1 cellular context compared by ENCODE assay signal in genomic region chr3:111596328-111596727, GRCh38.
TF ChIP-seq lines count a peak whose summit lies in the region.

No MANE protein-coding gene starts in this region.

TF ChIP-seq in IMR-90, 13 proteins besides CTCF, POLR2A, EP300 and RAD21:
- TF ChIP-seq, protein P1, sequence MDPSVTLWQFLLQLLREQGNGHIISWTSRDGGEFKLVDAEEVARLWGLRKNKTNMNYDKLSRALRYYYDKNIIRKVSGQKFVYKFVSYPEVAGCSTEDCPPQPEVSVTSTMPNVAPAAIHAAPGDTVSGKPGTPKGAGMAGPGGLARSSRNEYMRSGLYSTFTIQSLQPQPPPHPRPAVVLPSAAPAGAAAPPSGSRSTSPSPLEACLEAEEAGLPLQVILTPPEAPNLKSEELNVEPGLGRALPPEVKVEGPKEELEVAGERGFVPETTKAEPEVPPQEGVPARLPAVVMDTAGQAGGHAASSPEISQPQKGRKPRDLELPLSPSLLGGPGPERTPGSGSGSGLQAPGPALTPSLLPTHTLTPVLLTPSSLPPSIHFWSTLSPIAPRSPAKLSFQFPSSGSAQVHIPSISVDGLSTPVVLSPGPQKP (IDR thresholded peaks at IDR 0.05; ENCODE audit: borderline replicate concordance, low read depth, low read length) = no peak
- TF ChIP-seq NFE2L2 (IDR thresholded peaks at IDR 0.05; ENCODE audit: low read depth, low read length) = no peak
- no peak for TF ChIP-seq MAZ (IDR thresholded peaks at IDR 0.05; ENCODE audit: borderline replicate concordance, low read depth, low read length)
- no peak for TF ChIP-seq MAFK (IDR thresholded peaks at IDR 0.05; ENCODE audit: low read depth, low read length)
- no peak for TF ChIP-seq FOS (IDR thresholded peaks at IDR 0.05; ENCODE audit: low read depth, low read length)
- no peak for TF ChIP-seq BHLHE40 (IDR thresholded peaks at IDR 0.05; ENCODE audit: low read depth, low read length)
- no peak for TF ChIP-seq SMC3 (IDR thresholded peaks at IDR 0.05; ENCODE audit: low read depth, low read length)
- TF ChIP-seq CHD1 (IDR thresholded peaks at IDR 0.05; ENCODE audit: low read depth, low read length) = no peak
- TF ChIP-seq MXI1 (IDR thresholded peaks at IDR 0.05; ENCODE audit: borderline replicate concordance, low read depth, low read length) = no peak
- no peak for TF ChIP-seq RFX5 (IDR thresholded peaks at IDR 0.05; ENCODE audit: low read depth, low read length)
- TF ChIP-seq RCOR1 (IDR thresholded peaks at IDR 0.05; ENCODE audit: insufficient replicate concordance, low read length) = no peak
